ENCODE assay signal across 32 cellular contexts in the genomic region with DNA sequence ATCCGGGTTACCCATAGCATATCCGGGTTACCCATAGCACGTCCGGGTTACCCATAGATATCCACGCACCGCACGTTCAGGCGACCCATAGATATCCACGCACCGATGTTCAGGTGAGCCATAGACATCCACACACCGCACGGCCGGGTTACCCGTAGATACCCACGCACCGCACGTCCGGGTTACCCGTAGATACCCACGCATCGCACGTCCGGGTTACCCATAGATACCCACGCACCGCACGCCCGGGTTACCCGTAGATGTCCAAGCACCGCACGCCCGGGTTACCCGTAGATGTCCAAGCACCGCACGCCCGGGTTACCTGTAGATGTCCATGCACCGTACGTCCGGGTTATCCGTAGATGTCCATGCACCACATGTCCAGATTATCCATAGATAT.
"Had no signal": no experiment of that assay in that cellular context is flagged by ENCODE, and none has a peak within 500 bp of the region (broad histone marks: within the 10 kb centered on the region; RNA-seq: fewer than 3 reads in every experiment).

No MANE protein-coding gene starts in this region.

- H3K4me1 ChIP-seq: adrenal gland, body of pancreas, colonic mucosa had no signal

- FAIRE-seq: frontal cortex had no signal

- H3K27ac Mint-ChIP-seq: activated B cell treated with CpG ODN at 0.5 μM for 24 hours; activated CD8-positive, alpha-beta T cell treated with anti-CD3 and anti-CD28 coated beads for 36 hours; activated naive CD4-positive, alpha-beta T cell treated with anti-CD3 and anti-CD28 coated beads, Interleukin-2, amount 50 U/mL, for 24 hours; activated naive CD8-positive, alpha-beta T cell treated with anti-CD3 and anti-CD28 coated beads for 36 hours; activated naive CD8-positive, alpha-beta T cell treated with anti-CD3 and anti-CD28 coated beads, Interleukin-2, amount 50 U/mL, for 24 hours; activated T-helper 17 cell treated with anti-CD3 and anti-CD28 coated beads, Interleukin-2, amount 50 U/mL, for 72 hours; dendritic cell treated with granulocyte-macrophage colony-stimulating factor and Interleukin-4, amounts not matched to agents 40 ng/mL and 50 ng/mL, for 4 days; endodermal cell; T-helper 17 cell; T-helper 2 cell treated with Interferon-gamma antibody and Interleukin-4, amounts not matched to agents 5 μg/mL and 100 μg/mL, for 36 hours had no signal

- DNase-seq: activated B cell treated with CpG ODN at 0.5 μM for 24 hours; activated CD4-positive, alpha-beta T cell treated with anti-CD3 and anti-CD28 coated beads for 48 hours; activated CD4-positive, alpha-beta T cell treated with anti-CD3 and anti-CD28 coated beads, Interleukin-2, amount 50 U/mL, for 1 hour; activated CD4-positive, alpha-beta T cell treated with anti-CD3 and anti-CD28 coated beads, Interleukin-2, amount 50 U/mL, for 48 hours; activated CD8-positive, alpha-beta memory T cell treated with anti-CD3 and anti-CD28 coated beads for 24 hours; activated CD8-positive, alpha-beta T cell treated with anti-CD3 and anti-CD28 coated beads for 36 hours; activated effector memory CD4-positive, alpha-beta T cell treated with Interleukin-2 at 50 U/mL for 16 hours; activated gamma-delta T cell treated with Interleukin-2 at 50 U/mL for 16 hours; activated naive CD4-positive, alpha-beta T cell treated with Interleukin-2 at 50 U/mL for 16 hours; activated naive CD8-positive, alpha-beta T cell treated with anti-CD3 and anti-CD28 coated beads for 36 hours; activated naive CD8-positive, alpha-beta T cell treated with anti-CD3 and anti-CD28 coated beads, Interleukin-2, amount 50 U/mL, for 24 hours; activated T-cell treated with anti-CD3 and anti-CD28 coated beads, Interleukin-2, amount 50 U/mL, for 4 hours; adrenal gland; amygdala; body of pancreas; caudate nucleus; colonic mucosa; dorsolateral prefrontal cortex; effector memory CD4-positive, alpha-beta T cell; endodermal cell; foreskin fibroblast; T-helper 1 cell; T-helper 17 cell; T1000; WERI-Rb-1 had no signal

- H3K36me3 ChIP-seq: adrenal gland, colonic mucosa, WERI-Rb-1 had no signal

- H3K4me3 ChIP-seq: adrenal gland, body of pancreas, colonic mucosa, dorsolateral prefrontal cortex had no signal

- H3K4me3 Mint-ChIP-seq: activated B cell treated with CpG ODN at 0.5 μM for 24 hours; activated CD8-positive, alpha-beta T cell treated with anti-CD3 and anti-CD28 coated beads for 36 hours; activated naive CD4-positive, alpha-beta T cell treated with anti-CD3 and anti-CD28 coated beads, Interleukin-2, amount 50 U/mL, for 24 hours; activated naive CD8-positive, alpha-beta T cell treated with anti-CD3 and anti-CD28 coated beads for 36 hours; activated naive CD8-positive, alpha-beta T cell treated with anti-CD3 and anti-CD28 coated beads, Interleukin-2, amount 50 U/mL, for 24 hours; activated T-cell treated with anti-CD3 and anti-CD28 coated beads, Interleukin-2, amount 50 U/mL, for 4 hours; activated T-helper 17 cell treated with anti-CD3 and anti-CD28 coated beads, Interleukin-2, amount 50 U/mL, for 72 hours; dendritic cell treated with granulocyte-macrophage colony-stimulating factor and Interleukin-4, amounts not matched to agents 40 ng/mL and 50 ng/mL, for 4 days; endodermal cell; T-helper 17 cell; T-helper 2 cell treated with Interferon-gamma antibody and Interleukin-4, amounts not matched to agents 5 μg/mL and 100 μg/mL, for 36 hours had no signal

- ATAC-seq: activated CD4-positive, CD25-positive, alpha-beta regulatory T cell treated with anti-CD3 and anti-CD28 coated beads, Interleukin-2, amount 50 U/mL, for 24 hours; activated CD8-positive, alpha-beta T cell treated with anti-CD3 and anti-CD28 coated beads for 36 hours; activated naive CD8-positive, alpha-beta T cell treated with anti-CD3 and anti-CD28 coated beads, Interleukin-2, amount 50 U/mL, for 24 hours; activated T-cell treated with anti-CD3 and anti-CD28 coated beads, Interleukin-2, amount 50 U/mL, for 4 hours; activated T-helper 17 cell treated with anti-CD3 and anti-CD28 coated beads, Interleukin-2, amount 50 U/mL, for 72 hours; body of pancreas; esophagus mucosa; T-helper 17 cell had no signal

- H3K27me3 Mint-ChIP-seq: activated B cell treated with CpG ODN at 0.5 μM for 24 hours; activated CD8-positive, alpha-beta T cell treated with anti-CD3 and anti-CD28 coated beads for 36 hours; activated naive CD4-positive, alpha-beta T cell treated with anti-CD3 and anti-CD28 coated beads, Interleukin-2, amount 50 U/mL, for 24 hours; activated naive CD8-positive, alpha-beta T cell treated with anti-CD3 and anti-CD28 coated beads for 36 hours; activated naive CD8-positive, alpha-beta T cell treated with anti-CD3 and anti-CD28 coated beads, Interleukin-2, amount 50 U/mL, for 24 hours; activated T-helper 17 cell treated with anti-CD3 and anti-CD28 coated beads, Interleukin-2, amount 50 U/mL, for 72 hours; dendritic cell treated with granulocyte-macrophage colony-stimulating factor and Interleukin-4, amounts not matched to agents 40 ng/mL and 50 ng/mL, for 4 days; T-helper 17 cell had no signal

- H3K9me3 ChIP-seq: adrenal gland, body of pancreas, colonic mucosa had no signal

- H3K27me3 ChIP-seq: adrenal gland, body of pancreas, colonic mucosa, dorsolateral prefrontal cortex had no signal

- H3K4me1 Mint-ChIP-seq: activated B cell treated with CpG ODN at 0.5 μM for 24 hours; activated naive CD4-positive, alpha-beta T cell treated with anti-CD3 and anti-CD28 coated beads, Interleukin-2, amount 50 U/mL, for 24 hours; activated naive CD8-positive, alpha-beta T cell treated with anti-CD3 and anti-CD28 coated beads for 36 hours; activated naive CD8-positive, alpha-beta T cell treated with anti-CD3 and anti-CD28 coated beads, Interleukin-2, amount 50 U/mL, for 24 hours; activated T-helper 17 cell treated with anti-CD3 and anti-CD28 coated beads, Interleukin-2, amount 50 U/mL, for 72 hours; T-helper 17 cell had no signal

- H3K27ac ChIP-seq: adrenal gland, body of pancreas, colonic mucosa, dorsolateral prefrontal cortex, WERI-Rb-1 had no signal

- H3K36me3 Mint-ChIP-seq: activated naive CD4-positive, alpha-beta T cell treated with anti-CD3 and anti-CD28 coated beads, Interleukin-2, amount 50 U/mL, for 24 hours; activated naive CD8-positive, alpha-beta T cell treated with anti-CD3 and anti-CD28 coated beads for 36 hours had no signal

- H3K9me3 Mint-ChIP-seq: activated B cell treated with CpG ODN at 0.5 μM for 24 hours; activated naive CD4-positive, alpha-beta T cell treated with anti-CD3 and anti-CD28 coated beads, Interleukin-2, amount 50 U/mL, for 24 hours; activated naive CD8-positive, alpha-beta T cell treated with anti-CD3 and anti-CD28 coated beads for 36 hours; activated T-cell treated with anti-CD3 and anti-CD28 coated beads, Interleukin-2, amount 50 U/mL, for 4 hours; dendritic cell treated with granulocyte-macrophage colony-stimulating factor and Interleukin-4, amounts not matched to agents 40 ng/mL and 50 ng/mL, for 4 days; endodermal cell had no signal
